In the genomic region with DNA sequence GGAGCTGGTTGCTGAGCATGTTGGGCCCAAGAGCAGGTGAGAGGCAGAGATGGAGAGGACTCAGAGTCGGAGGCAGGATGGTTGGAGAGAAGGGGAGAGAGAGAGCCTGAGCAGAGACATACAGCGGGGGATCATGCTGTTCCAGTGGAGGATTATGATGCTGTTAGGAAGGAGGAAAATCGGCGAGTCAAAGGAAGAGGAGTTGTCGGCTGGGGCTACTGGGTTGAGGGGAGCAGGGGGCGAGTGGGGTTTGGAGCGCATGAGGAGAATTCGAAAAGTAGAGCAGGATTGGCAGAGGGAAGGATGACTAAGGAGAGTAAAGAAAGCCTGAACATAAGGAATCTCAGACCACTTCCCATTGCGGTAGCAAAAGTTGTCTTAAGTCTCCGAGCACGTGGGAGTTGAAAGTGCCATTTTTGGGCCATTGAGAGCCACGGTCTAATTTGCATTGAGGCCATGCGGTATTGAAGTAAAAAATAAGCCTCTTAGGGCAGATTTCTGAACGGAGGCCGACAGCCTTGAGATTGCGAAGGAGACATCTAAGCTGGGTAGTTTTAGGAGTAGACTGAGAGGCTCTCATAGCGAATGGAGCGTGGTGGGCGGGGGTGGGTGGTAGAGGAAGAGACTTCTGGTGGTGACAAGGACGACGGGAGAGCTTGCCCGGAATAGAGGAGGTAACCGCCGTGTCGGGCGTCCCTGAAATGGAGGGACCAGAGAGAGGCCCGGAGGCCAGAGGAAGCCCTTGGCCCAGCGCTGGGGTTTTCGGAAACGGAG, we compare ENCODE assay signal across 1 cellular context.
TF ChIP-seq lines count a peak whose summit lies in the region.

No MANE protein-coding gene starts in this region.

TF ChIP-seq in K562, 482 proteins besides CTCF, POLR2A, EP300 and RAD21 (continued from another document and continues in another):
- TF ChIP-seq, protein P1, sequence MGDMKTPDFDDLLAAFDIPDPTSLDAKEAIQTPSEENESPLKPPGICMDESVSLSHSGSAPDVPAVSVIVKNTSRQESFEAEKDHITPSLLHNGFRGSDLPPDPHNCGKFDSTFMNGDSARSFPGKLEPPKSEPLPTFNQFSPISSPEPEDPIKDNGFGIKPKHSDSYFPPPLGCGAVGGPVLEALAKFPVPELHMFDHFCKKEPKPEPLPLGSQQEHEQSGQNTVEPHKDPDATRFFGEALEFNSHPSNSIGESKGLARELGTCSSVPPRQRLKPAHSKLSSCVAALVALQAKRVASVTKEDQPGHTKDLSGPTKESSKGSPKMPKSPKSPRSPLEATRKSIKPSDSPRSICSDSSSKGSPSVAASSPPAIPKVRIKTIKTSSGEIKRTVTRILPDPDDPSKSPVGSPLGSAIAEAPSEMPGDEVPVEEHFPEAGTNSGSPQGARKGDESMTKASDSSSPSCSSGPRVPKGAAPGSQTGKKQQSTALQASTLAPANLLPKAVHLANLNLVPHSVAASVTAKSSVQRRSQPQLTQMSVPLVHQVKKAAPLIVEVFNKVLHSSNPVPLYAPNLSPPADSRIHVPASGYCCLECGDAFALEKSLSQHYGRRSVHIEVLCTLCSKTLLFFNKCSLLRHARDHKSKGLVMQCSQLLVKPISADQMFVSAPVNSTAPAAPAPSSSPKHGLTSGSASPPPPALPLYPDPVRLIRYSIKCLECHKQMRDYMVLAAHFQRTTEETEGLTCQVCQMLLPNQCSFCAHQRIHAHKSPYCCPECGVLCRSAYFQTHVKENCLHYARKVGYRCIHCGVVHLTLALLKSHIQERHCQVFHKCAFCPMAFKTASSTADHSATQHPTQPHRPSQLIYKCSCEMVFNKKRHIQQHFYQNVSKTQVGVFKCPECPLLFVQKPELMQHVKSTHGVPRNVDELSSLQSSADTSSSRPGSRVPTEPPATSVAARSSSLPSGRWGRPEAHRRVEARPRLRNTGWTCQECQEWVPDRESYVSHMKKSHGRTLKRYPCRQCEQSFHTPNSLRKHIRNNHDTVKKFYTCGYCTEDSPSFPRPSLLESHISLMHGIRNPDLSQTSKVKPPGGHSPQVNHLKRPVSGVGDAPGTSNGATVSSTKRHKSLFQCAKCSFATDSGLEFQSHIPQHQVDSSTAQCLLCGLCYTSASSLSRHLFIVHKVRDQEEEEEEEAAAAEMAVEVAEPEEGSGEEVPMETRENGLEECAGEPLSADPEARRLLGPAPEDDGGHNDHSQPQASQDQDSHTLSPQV (IDR thresholded peaks at IDR 0.05) = peak; percentile 97
- TF ChIP-seq SREBF1 (IDR thresholded peaks at IDR 0.05; ENCODE audit: borderline replicate concordance, low read depth, low read length) (no peak), SNIP1 (IDR thresholded peaks at IDR 0.05; ENCODE audit: low read depth) (no peak), RUNX1 (IDR thresholded peaks at IDR 0.05; ENCODE audit: low read depth) (no peak), HOXB6 (CRISPR knock-in tag; IDR thresholded peaks at IDR 0.05; ENCODE audit: borderline replicate concordance) (no peak), ZNF717 (CRISPR knock-in tag; IDR thresholded peaks at IDR 0.05) (no peak), NR2C2 (CRISPR knock-in tag; IDR thresholded peaks at IDR 0.05) (no peak), NR2C2 (tag; IDR thresholded peaks at IDR 0.05) (no peak), ZKSCAN8 (CRISPR knock-in tag; IDR thresholded peaks at IDR 0.05) (no peak), ZNF174 (CRISPR knock-in tag; IDR thresholded peaks at IDR 0.05) (no peak), TSC22D4 (tag; IDR thresholded peaks at IDR 0.05) (no peak), HNRNPLL (IDR thresholded peaks at IDR 0.05; ENCODE audit: low read depth, low read length, poor library complexity, severe bottlenecking) (no peak), HDAC3 (IDR thresholded peaks at IDR 0.05; ENCODE audit: borderline replicate concordance, partially characterized antibody) (no peak), NFXL1 (CRISPR knock-in tag; IDR thresholded peaks at IDR 0.05) (no peak), PTBP1 (IDR thresholded peaks at IDR 0.05; ENCODE audit: low read depth, low read length) (no peak), SAP30 (IDR thresholded peaks at IDR 0.05; ENCODE audit: borderline replicate concordance, insufficient read depth, low read depth, low read length, poor library complexity, severe bottlenecking) (no peak), DACH1 (IDR thresholded peaks at IDR 0.05; ENCODE audit: partially characterized antibody) (no peak), MAFF (IDR thresholded peaks at IDR 0.05; ENCODE audit: low read length) (no peak), PPARD (CRISPR knock-in tag; IDR thresholded peaks at IDR 0.05) (no peak), POLR2AphosphoS5 (IDR thresholded peaks at IDR 0.05; ENCODE audit: control insufficient read depth, insufficient read depth, low read depth, low read length) (no peak), ZKSCAN1 (IDR thresholded peaks at IDR 0.05; ENCODE audit: low read depth, low read length) (no peak), TCFL5 (CRISPR knock-in tag; conservative IDR thresholded peaks at IDR 0.05) (no peak), ILF3 (IDR thresholded peaks at IDR 0.05; ENCODE audit: borderline replicate concordance) (no peak), ARID1B (IDR thresholded peaks at IDR 0.05) (peak; percentile 57), FOXK1 (CRISPR knock-in tag; IDR thresholded peaks at IDR 0.05; ENCODE audit: borderline replicate concordance) (no peak), WHSC1 (IDR thresholded peaks at IDR 0.05; ENCODE audit: low read length) (no peak), ZNF507 (tag; conservative IDR thresholded peaks at IDR 0.05) (no peak), CBFA2T3 (IDR thresholded peaks at IDR 0.05) (peak; percentile 70), RNF2 (IDR thresholded peaks at IDR 0.05) (0 out of 2 replicates have a peak, but pooled peaks have one; percentile 43), MYBL2 (IDR thresholded peaks at IDR 0.05; ENCODE audit: low read depth) (no peak), MYBL2 (CRISPR knock-in tag; IDR thresholded peaks at IDR 0.05; ENCODE audit: borderline replicate concordance) (no peak), ZBTB17 (CRISPR knock-in tag; IDR thresholded peaks at IDR 0.05) (peak; percentile 34; the same call in 1 of the 2 replicates), NCOR1 (IDR thresholded peaks at IDR 0.05) (peak; percentile 47; the same call in 1 of the 2 replicates), ETV1 (tag; conservative IDR thresholded peaks at IDR 0.05; ENCODE audit: low read depth) (no peak), XRCC4 (IDR thresholded peaks at IDR 0.05; ENCODE audit: extremely low read depth, insufficient read depth, insufficient read length) (no peak)
- TF ChIP-seq, protein P2, sequence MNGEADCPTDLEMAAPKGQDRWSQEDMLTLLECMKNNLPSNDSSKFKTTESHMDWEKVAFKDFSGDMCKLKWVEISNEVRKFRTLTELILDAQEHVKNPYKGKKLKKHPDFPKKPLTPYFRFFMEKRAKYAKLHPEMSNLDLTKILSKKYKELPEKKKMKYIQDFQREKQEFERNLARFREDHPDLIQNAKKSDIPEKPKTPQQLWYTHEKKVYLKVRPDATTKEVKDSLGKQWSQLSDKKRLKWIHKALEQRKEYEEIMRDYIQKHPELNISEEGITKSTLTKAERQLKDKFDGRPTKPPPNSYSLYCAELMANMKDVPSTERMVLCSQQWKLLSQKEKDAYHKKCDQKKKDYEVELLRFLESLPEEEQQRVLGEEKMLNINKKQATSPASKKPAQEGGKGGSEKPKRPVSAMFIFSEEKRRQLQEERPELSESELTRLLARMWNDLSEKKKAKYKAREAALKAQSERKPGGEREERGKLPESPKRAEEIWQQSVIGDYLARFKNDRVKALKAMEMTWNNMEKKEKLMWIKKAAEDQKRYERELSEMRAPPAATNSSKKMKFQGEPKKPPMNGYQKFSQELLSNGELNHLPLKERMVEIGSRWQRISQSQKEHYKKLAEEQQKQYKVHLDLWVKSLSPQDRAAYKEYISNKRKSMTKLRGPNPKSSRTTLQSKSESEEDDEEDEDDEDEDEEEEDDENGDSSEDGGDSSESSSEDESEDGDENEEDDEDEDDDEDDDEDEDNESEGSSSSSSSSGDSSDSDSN (IDR thresholded peaks at IDR 0.05; ENCODE audit: borderline replicate concordance in 1 of 2, low read depth in 2 of 2, low read length in 2 of 2) = no peak
- TF ChIP-seq, protein P3, sequence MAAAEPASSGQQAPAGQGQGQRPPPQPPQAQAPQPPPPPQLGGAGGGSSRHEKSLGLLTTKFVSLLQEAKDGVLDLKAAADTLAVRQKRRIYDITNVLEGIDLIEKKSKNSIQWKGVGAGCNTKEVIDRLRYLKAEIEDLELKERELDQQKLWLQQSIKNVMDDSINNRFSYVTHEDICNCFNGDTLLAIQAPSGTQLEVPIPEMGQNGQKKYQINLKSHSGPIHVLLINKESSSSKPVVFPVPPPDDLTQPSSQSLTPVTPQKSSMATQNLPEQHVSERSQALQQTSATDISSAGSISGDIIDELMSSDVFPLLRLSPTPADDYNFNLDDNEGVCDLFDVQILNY (CRISPR knock-in tag; IDR thresholded peaks at IDR 0.05) = no peak
- TF ChIP-seq, protein P4, sequence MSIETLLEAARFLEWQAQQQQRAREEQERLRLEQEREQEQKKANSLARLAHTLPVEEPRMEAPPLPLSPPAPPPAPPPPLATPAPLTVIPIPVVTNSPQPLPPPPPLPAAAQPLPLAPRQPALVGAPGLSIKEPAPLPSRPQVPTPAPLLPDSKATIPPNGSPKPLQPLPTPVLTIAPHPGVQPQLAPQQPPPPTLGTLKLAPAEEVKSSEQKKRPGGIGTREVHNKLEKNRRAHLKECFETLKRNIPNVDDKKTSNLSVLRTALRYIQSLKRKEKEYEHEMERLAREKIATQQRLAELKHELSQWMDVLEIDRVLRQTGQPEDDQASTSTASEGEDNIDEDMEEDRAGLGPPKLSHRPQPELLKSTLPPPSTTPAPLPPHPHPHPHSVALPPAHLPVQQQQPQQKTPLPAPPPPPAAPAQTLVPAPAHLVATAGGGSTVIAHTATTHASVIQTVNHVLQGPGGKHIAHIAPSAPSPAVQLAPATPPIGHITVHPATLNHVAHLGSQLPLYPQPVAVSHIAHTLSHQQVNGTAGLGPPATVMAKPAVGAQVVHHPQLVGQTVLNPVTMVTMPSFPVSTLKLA (conservative IDR thresholded peaks at IDR 0.05) = peak; percentile 48 to 63; a peak in 2 of 4 replicates
- TF ChIP-seq, protein P5, sequence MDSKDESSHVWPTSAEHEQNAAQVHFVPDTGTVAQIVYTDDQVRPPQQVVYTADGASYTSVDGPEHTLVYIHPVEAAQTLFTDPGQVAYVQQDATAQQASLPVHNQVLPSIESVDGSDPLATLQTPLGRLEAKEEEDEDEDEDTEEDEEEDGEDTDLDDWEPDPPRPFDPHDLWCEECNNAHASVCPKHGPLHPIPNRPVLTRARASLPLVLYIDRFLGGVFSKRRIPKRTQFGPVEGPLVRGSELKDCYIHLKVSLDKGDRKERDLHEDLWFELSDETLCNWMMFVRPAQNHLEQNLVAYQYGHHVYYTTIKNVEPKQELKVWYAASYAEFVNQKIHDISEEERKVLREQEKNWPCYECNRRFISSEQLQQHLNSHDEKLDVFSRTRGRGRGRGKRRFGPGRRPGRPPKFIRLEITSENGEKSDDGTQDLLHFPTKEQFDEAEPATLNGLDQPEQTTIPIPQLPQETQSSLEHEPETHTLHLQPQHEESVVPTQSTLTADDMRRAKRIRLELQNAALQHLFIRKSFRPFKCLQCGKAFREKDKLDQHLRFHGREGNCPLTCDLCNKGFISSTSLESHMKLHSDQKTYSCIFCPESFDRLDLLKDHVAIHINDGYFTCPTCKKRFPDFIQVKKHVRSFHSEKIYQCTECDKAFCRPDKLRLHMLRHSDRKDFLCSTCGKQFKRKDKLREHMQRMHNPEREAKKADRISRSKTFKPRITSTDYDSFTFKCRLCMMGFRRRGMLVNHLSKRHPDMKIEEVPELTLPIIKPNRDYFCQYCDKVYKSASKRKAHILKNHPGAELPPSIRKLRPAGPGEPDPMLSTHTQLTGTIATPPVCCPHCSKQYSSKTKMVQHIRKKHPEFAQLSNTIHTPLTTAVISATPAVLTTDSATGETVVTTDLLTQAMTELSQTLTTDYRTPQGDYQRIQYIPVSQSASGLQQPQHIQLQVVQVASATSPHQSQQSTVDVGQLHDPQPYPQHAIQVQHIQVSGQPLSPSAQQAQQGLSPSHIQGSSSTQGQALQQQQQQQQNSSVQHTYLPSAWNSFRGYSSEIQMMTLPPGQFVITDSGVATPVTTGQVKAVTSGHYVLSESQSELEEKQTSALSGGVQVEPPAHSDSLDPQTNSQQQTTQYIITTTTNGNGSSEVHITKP (IDR thresholded peaks at IDR 0.05; ENCODE audit: partially characterized antibody) = no peak
- TF ChIP-seq, protein P6, sequence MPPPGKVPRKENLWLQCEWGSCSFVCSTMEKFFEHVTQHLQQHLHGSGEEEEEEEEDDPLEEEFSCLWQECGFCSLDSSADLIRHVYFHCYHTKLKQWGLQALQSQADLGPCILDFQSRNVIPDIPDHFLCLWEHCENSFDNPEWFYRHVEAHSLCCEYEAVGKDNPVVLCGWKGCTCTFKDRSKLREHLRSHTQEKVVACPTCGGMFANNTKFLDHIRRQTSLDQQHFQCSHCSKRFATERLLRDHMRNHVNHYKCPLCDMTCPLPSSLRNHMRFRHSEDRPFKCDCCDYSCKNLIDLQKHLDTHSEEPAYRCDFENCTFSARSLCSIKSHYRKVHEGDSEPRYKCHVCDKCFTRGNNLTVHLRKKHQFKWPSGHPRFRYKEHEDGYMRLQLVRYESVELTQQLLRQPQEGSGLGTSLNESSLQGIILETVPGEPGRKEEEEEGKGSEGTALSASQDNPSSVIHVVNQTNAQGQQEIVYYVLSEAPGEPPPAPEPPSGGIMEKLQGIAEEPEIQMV (tag; conservative IDR thresholded peaks at IDR 0.05; ENCODE audit: low read depth) = 0 out of 2 replicates have a peak, but pooled peaks have one; percentile 37
- TF ChIP-seq, protein P7, sequence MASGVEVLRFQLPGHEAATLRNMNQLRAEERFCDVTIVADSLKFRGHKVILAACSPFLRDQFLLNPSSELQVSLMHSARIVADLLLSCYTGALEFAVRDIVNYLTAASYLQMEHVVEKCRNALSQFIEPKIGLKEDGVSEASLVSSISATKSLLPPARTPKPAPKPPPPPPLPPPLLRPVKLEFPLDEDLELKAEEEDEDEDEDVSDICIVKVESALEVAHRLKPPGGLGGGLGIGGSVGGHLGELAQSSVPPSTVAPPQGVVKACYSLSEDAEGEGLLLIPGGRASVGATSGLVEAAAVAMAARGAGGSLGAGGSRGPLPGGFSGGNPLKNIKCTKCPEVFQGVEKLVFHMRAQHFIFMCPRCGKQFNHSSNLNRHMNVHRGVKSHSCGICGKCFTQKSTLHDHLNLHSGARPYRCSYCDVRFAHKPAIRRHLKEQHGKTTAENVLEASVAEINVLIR (CRISPR knock-in tag; IDR thresholded peaks at IDR 0.05) = no peak
- TF ChIP-seq, protein P8, sequence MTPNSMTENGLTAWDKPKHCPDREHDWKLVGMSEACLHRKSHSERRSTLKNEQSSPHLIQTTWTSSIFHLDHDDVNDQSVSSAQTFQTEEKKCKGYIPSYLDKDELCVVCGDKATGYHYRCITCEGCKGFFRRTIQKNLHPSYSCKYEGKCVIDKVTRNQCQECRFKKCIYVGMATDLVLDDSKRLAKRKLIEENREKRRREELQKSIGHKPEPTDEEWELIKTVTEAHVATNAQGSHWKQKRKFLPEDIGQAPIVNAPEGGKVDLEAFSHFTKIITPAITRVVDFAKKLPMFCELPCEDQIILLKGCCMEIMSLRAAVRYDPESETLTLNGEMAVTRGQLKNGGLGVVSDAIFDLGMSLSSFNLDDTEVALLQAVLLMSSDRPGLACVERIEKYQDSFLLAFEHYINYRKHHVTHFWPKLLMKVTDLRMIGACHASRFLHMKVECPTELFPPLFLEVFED (CRISPR knock-in tag; conservative IDR thresholded peaks at IDR 0.05) = peak; percentile 63; the same call in 1 of the 2 replicates
- TF ChIP-seq, protein P9, sequence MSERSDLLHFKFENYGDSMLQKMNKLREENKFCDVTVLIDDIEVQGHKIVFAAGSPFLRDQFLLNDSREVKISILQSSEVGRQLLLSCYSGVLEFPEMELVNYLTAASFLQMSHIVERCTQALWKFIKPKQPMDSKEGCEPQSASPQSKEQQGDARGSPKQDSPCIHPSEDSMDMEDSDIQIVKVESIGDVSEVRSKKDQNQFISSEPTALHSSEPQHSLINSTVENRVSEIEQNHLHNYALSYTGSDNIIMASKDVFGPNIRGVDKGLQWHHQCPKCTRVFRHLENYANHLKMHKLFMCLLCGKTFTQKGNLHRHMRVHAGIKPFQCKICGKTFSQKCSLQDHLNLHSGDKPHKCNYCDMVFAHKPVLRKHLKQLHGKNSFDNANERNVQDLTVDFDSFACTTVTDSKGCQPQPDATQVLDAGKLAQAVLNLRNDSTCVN (CRISPR knock-in tag; IDR thresholded peaks at IDR 0.05) = 0 out of 2 replicates have a peak, but pooled peaks have one; percentile 17
